ENCODE assay signal across 1 cellular context in the genomic region with DNA sequence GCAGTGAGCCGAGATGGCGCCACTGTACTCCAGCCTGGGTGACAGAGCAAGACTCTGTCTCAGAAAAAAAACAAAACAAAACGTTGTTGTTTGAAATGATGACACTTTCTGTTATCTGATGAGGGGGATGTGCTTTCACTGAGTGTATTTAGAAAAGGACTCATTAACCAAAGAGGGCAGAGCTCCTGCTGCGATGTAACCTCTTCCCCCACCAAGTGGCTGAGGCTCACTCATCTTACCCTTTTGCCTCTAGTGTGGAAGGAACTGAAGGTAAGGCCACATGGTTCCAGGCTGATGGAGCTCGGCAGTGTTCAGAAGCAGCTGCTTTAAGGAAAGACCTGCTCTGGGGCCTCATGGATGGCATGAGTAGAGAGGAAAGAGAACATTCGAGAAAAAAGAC.
TF ChIP-seq lines count a peak whose summit lies in the region.

No MANE protein-coding gene starts in this region.

TF ChIP-seq in IMR-90, 13 proteins besides CTCF, POLR2A, EP300 and RAD21:
- TF ChIP-seq FOS (IDR thresholded peaks at IDR 0.05; ENCODE audit: low read depth, low read length) (no peak), MXI1 (IDR thresholded peaks at IDR 0.05; ENCODE audit: borderline replicate concordance, low read depth, low read length) (no peak), SMC3 (IDR thresholded peaks at IDR 0.05; ENCODE audit: low read depth, low read length) (no peak)
